1 cellular context compared by ENCODE assay signal in genomic region chr7:94133460-94133859, GRCh38.
TF ChIP-seq lines count a peak whose summit lies in the region.

No MANE protein-coding gene starts in this region.

TF ChIP-seq in GM23338, 12 proteins besides CTCF, POLR2A, EP300 and RAD21 (continued from another document):
- TF ChIP-seq ETS1 (IDR thresholded peaks at IDR 0.05) (no peak), NANOG (IDR thresholded peaks at IDR 0.05; ENCODE audit: borderline replicate concordance) (no peak), ZNF331 (CRISPR knock-in tag; IDR thresholded peaks at IDR 0.05; ENCODE audit: low read depth) (no peak), POLR2AphosphoS5 (IDR thresholded peaks at IDR 0.05; ENCODE audit: low read depth) (no peak), EZH2 (IDR thresholded peaks at IDR 0.05; ENCODE audit: low read depth, unreplicated experiment) (no peak), CREB1 (CRISPR knock-in tag; IDR thresholded peaks at IDR 0.05; ENCODE audit: low read depth) (no peak), STAT1 (IDR thresholded peaks at IDR 0.05; ENCODE audit: unreplicated experiment) (no peak), EZH2phosphoT487 (IDR thresholded peaks at IDR 0.05; ENCODE audit: unreplicated experiment) (no peak)
TF ChIP-seq in GM23338: peak in this region for 0.
